ENCODE assay signal across 21 cellular contexts in genomic region chr7:157743781-157744525, GRCh38.
"Had no signal": no experiment of that assay in that cellular context is flagged by ENCODE, and none has a peak within 500 bp of the region (broad histone marks: within the 10 kb centered on the region; RNA-seq: fewer than 3 reads in every experiment).

No MANE protein-coding gene starts in this region.

- H3K4me3 ChIP-seq: MG63, SJSA1, SK-N-MC had no signal

- H3K27me3 ChIP-seq: MG63, SJSA1 had no signal

- H3K4me1 ChIP-seq: SJSA1 had no signal

- H3K27ac ChIP-seq: SJSA1, SK-N-MC had no signal

- H3K36me3 ChIP-seq: MG63, SJSA1 had no signal

- DNase-seq: IMR-90, Karpas-422, KG1, NCI-H1092, NCI-H1105 treated with DMSO at 0.1 percent for 48 hours, NCI-H1417 treated with DMSO at 0.1 percent for 48 hours, NCI-H146, NCI-H1694 treated with DMSO at 0.1 percent for 48 hours, NCI-H1930, NCI-H2081, NCI-H2107, NCI-H2227 treated with DMSO at 0.1 percent for 48 hours, NCI-H524, NCI-H69, NCI-H774, Right ventricle myocardium superior, RPMI8226, SIG-M5 had no signal

- H3K9me3 ChIP-seq: MG63 had no signal
